Comparison of ENCODE assay signal across 8 cellular contexts in the genomic region with DNA sequence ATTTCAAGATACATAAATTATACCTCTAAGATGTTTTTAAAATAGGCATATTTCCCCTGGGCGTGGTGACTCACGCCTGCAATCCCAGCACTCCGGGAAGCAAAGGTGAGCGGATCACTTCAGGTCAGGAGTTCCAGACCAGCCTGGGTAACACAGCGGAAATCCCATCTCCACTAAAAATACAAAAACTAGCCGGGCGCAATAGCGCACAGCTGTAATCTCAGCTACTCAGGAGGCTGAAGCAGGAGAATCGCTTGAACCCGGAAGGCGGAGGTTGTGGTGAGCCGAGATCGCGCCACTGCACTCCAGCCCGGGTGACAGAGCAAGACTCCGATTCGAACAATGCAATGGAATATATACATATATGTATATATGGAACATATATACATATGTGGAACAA. TPM values are rescaled to one million over a fixed set of nuclear protein-coding genes. Genes with fewer than 3 reads are reported as not detected.
A peak's percentile ranks its signal among the peaks of the same experiment; 100 is the strongest.
DNase-seq lines count a peak whose midpoint lies in the region; ATAC-seq, FAIRE-seq and TF ChIP-seq lines count a peak whose summit lies in the region.
"Not testable (repeated sequence)": the region's sequence is repeated elsewhere in the genome, so short reads cannot be mapped to it uniquely, and the experiment has no call there.

No MANE protein-coding gene starts in this region.

- H4K12ac ChIP-seq in trophoblast cell (ENCODE audit: low read depth, low read length), result not testable (repeated sequence)

- not testable (repeated sequence) for H3K27ac ChIP-seq in CD8-positive, alpha-beta memory T cell (ENCODE audit: low read depth, low read length); K562 (ENCODE audit: extremely low read depth, low read depth, low read length); trophoblast cell (ENCODE audit: low read depth, low read length); transverse colon

- DNase-seq in CD8-positive, alpha-beta memory T cell, result peak in 3 of 5 donors; percentile 23 to 72 (median 54)
- DNase-seq in T-helper 17 cell; K562 (ENCODE audit: extremely low read depth in 1 of 4, low spot score in 3 of 4): not testable (repeated sequence)
- DNase-seq in activated CD4-positive, alpha-beta T cell treated with anti-CD3 and anti-CD28 coated beads, Interleukin-2, amount 10 ng/mL, durations not matched to agents 7 days and 5 days, result peak; percentile 31
- DNase-seq in activated naive CD4-positive, alpha-beta T cell treated with anti-CD3 and anti-CD28 coated beads, Interleukin-2, amount 10 ng/mL, durations not matched to agents 7 days and 5 days, result peak; percentile 28
- peak in 2 of 3 donors; percentile 23 to 28 for DNase-seq in immature natural killer cell
- peak; percentile 21 to 38 for DNase-seq in trophoblast cell
- DNase-seq in transverse colon, result peak; percentile 10

- not testable (repeated sequence) for H3K9me3 ChIP-seq in CD8-positive, alpha-beta memory T cell (ENCODE audit: low read length); T-helper 17 cell (ENCODE audit: control insufficient read depth, low read length, poor library complexity, severe bottlenecking); K562 (replicated peaks; ENCODE audit: control insufficient read depth, insufficient read depth, low read depth, low read length); trophoblast cell (ENCODE audit: insufficient read depth, low read depth, low read length); transverse colon

- H3K4me3 Mint-ChIP-seq in CD8-positive, alpha-beta memory T cell, result peak overlapping the region in 1 of 7 donors; percentile 11
- H3K4me3 Mint-ChIP-seq in T-helper 17 cell; activated CD4-positive, alpha-beta T cell treated with anti-CD3 and anti-CD28 coated beads, Interleukin-2, amount 10 ng/mL, durations not matched to agents 7 days and 5 days; activated naive CD4-positive, alpha-beta T cell treated with anti-CD3 and anti-CD28 coated beads, Interleukin-2, amount 10 ng/mL, durations not matched to agents 7 days and 5 days; immature natural killer cell: not testable (repeated sequence)

- H3K4ac ChIP-seq in trophoblast cell (ENCODE audit: low read depth, low read length), result not testable (repeated sequence)

- not testable (repeated sequence) for TF ChIP-seq POLR2A in K562 (conservative IDR thresholded peaks at IDR 0.05); transverse colon (IDR thresholded peaks at IDR 0.05)

- not testable (repeated sequence) for H3K27me3 Mint-ChIP-seq in CD8-positive, alpha-beta memory T cell; T-helper 17 cell; activated CD4-positive, alpha-beta T cell treated with anti-CD3 and anti-CD28 coated beads, Interleukin-2, amount 10 ng/mL, durations not matched to agents 7 days and 5 days; immature natural killer cell (ENCODE audit: low read depth in 3 of 3)
- peaks cover 16% of the 10 kb centered on the region for H3K27me3 Mint-ChIP-seq in activated naive CD4-positive, alpha-beta T cell treated with anti-CD3 and anti-CD28 coated beads, Interleukin-2, amount 10 ng/mL, durations not matched to agents 7 days and 5 days

- H3K23ac ChIP-seq in trophoblast cell (ENCODE audit: low read length), result not testable (repeated sequence)

- TF ChIP-seq EP300 in K562 (IDR thresholded peaks at IDR 0.05; ENCODE audit: low read length); transverse colon (IDR thresholded peaks at IDR 0.05; ENCODE audit: low read depth): not testable (repeated sequence)

- CTCF ChIA-PET in CD8-positive, alpha-beta memory T cell (lab: Charles Lee), result interaction anchor here (1.8 kb wide), 1 partner anchor 40 kb away, joined by 5 read pairs; no protein-coding TSS in a partner anchor
- CTCF ChIA-PET in activated CD4-positive, alpha-beta T cell treated with anti-CD3 and anti-CD28 coated beads, Interleukin-2, amount 10 ng/mL, durations not matched to agents 7 days and 5 days (lab: Charles Lee), result interaction anchor here (0.9 to 1.3 kb wide), 2 partner anchors 18 to 64 kb away, joined by 3 read pairs; no protein-coding TSS in a partner anchor
- CTCF ChIA-PET in activated naive CD4-positive, alpha-beta T cell treated with anti-CD3 and anti-CD28 coated beads, Interleukin-2, amount 10 ng/mL, durations not matched to agents 7 days and 5 days (lab: Charles Lee), result interaction anchor here (0.7 to 1.0 kb wide), 2 partner anchors 114 to 124 kb away, joined by 3 read pairs; no protein-coding TSS in a partner anchor
- CTCF ChIA-PET in K562 (lab: Yijun Ruan, JAX; ENCODE audit: low intra/inter-chr PET ratio), result not testable (repeated sequence)

- POLR2A ChIA-PET in CD8-positive, alpha-beta memory T cell (lab: Charles Lee); activated CD4-positive, alpha-beta T cell treated with anti-CD3 and anti-CD28 coated beads, Interleukin-2, amount 10 ng/mL, durations not matched to agents 7 days and 5 days (lab: Charles Lee): not testable (repeated sequence)
- POLR2A ChIA-PET in K562 (lab: Yijun Ruan, JAX), result interaction anchor here (0.7 kb wide), 1 partner anchor 182 kb away, joined by 3 read pairs; no protein-coding TSS in a partner anchor

- H3K36me3 ChIP-seq in CD8-positive, alpha-beta memory T cell (ENCODE audit: insufficient read depth, low read length); K562 (ENCODE audit: control insufficient read depth, insufficient read depth, low read length); trophoblast cell (ENCODE audit: control insufficient read depth in 1 of 2, insufficient read depth in 2 of 2, low read length in 2 of 2); transverse colon: not testable (repeated sequence)

- in situ Hi-C loops in K562 (cut with MboI); transverse colon (cut with MboI; ENCODE audit: low pct_ligation_motif_present in 1 of 4, low pct_unique_long_range_greater_than_20kb in 1 of 4, low sequenced_read_pairs in 3 of 4): not testable (repeated sequence)

- H3K9ac ChIP-seq in K562 (ENCODE audit: insufficient read depth in 1 of 2, low read depth in 2 of 2, low read length in 2 of 2), result not testable (repeated sequence)
- peak overlapping the region; percentile 63 for H3K9ac ChIP-seq in trophoblast cell (ENCODE audit: low read length)

- H2AK5ac ChIP-seq in trophoblast cell (ENCODE audit: low read length), result not testable (repeated sequence)

- 77% methylated on average over 17 of the region's 17 CpGs for WGBS in K562 (ENCODE audit: insufficient coverage, low coverage, missing lambda C conversion rate)
- WGBS in trophoblast cell (ENCODE audit: extremely low coverage, insufficient coverage, insufficient read length), result no CpG with 5 or more reads among the region's 17 CpGs
- 89 to 91% methylated on average over 3 to 17 of the region's 17 CpGs for WGBS in transverse colon (ENCODE audit: low coverage in 1 of 2), 2 donors

- H2BK12ac ChIP-seq in trophoblast cell (ENCODE audit: low read length), result not testable (repeated sequence)

- H3K79me2 ChIP-seq in K562 (ENCODE audit: control insufficient read depth, insufficient read depth, low read length), result peaks cover 19% of the 10 kb centered on the region
- not testable (repeated sequence) for H3K79me2 ChIP-seq in trophoblast cell (ENCODE audit: control insufficient read depth, insufficient read depth, low read length, poor library complexity)

- not testable (repeated sequence) for H4K8ac ChIP-seq in trophoblast cell (ENCODE audit: low read depth, low read length)

- H3K27me3 ChIP-seq in CD8-positive, alpha-beta memory T cell (ENCODE audit: insufficient read depth, low read length, poor library complexity, severe bottlenecking); K562 (ENCODE audit: control insufficient read depth in 2 of 2, insufficient read depth in 2 of 2, low read length in 2 of 2); trophoblast cell (ENCODE audit: insufficient read depth, low read length); transverse colon: not testable (repeated sequence)

- not testable (repeated sequence) for BruUV-seq in K562 (replicated peaks; lab: Mats Ljungman, UMichigan)

- H3K14ac ChIP-seq in trophoblast cell (ENCODE audit: low read length), result not testable (repeated sequence)

- not testable (repeated sequence) for ATAC-seq in T-helper 17 cell, K562

- H3K79me1 ChIP-seq in trophoblast cell (ENCODE audit: low read length), result peaks cover 10% of the 10 kb centered on the region

- not testable (repeated sequence) for FAIRE-seq in K562 (lab: Jason Lieb, UNC)

- H2BK120ac ChIP-seq in trophoblast cell (ENCODE audit: insufficient read depth, low read length, poor library complexity), result not testable (repeated sequence)

- not testable (repeated sequence) for TF ChIP-seq RAD21 in K562 (CRISPR knock-in tag; conservative IDR thresholded peaks at IDR 0.05 in 1 of 2, IDR thresholded peaks at IDR 0.05 in 1 of 2)

- H2BK5ac ChIP-seq in trophoblast cell (ENCODE audit: low read depth, low read length, poor library complexity), result not testable (repeated sequence)

- not testable (repeated sequence) for H3K4me3 ChIP-seq in CD8-positive, alpha-beta memory T cell (ENCODE audit: low read length); K562; trophoblast cell (ENCODE audit: low read depth, low read length); transverse colon

- not testable (repeated sequence) for H2AFZ ChIP-seq in K562 (ENCODE audit: low read depth, low read length); trophoblast cell (ENCODE audit: insufficient read depth, low read length, poor library complexity)

- H3K18ac ChIP-seq in trophoblast cell (ENCODE audit: low read length), result not testable (repeated sequence)

- not testable (repeated sequence) for H3K4me1 Mint-ChIP-seq in CD8-positive, alpha-beta memory T cell; T-helper 17 cell; activated CD4-positive, alpha-beta T cell treated with anti-CD3 and anti-CD28 coated beads, Interleukin-2, amount 10 ng/mL, durations not matched to agents 7 days and 5 days; activated naive CD4-positive, alpha-beta T cell treated with anti-CD3 and anti-CD28 coated beads, Interleukin-2, amount 10 ng/mL, durations not matched to agents 7 days and 5 days; immature natural killer cell

- not testable (repeated sequence) for H3K36me3 Mint-ChIP-seq in CD8-positive, alpha-beta memory T cell; T-helper 17 cell (ENCODE audit: low read depth); activated CD4-positive, alpha-beta T cell treated with anti-CD3 and anti-CD28 coated beads, Interleukin-2, amount 10 ng/mL, durations not matched to agents 7 days and 5 days (ENCODE audit: low read depth); activated naive CD4-positive, alpha-beta T cell treated with anti-CD3 and anti-CD28 coated beads, Interleukin-2, amount 10 ng/mL, durations not matched to agents 7 days and 5 days; immature natural killer cell

- intact Hi-C loops in K562 (cut with micrococcal nuclease); transverse colon (cut with DNase I; ENCODE audit: low total_unique reads): not testable (repeated sequence)

- not testable (repeated sequence) for H3K9me1 ChIP-seq in K562 (ENCODE audit: control insufficient read depth, insufficient read depth, low read length)

- not testable (repeated sequence) for H3K9me3 Mint-ChIP-seq in CD8-positive, alpha-beta memory T cell; activated CD4-positive, alpha-beta T cell treated with anti-CD3 and anti-CD28 coated beads, Interleukin-2, amount 10 ng/mL, durations not matched to agents 7 days and 5 days; activated naive CD4-positive, alpha-beta T cell treated with anti-CD3 and anti-CD28 coated beads, Interleukin-2, amount 10 ng/mL, durations not matched to agents 7 days and 5 days; immature natural killer cell

- not testable (repeated sequence) for TF ChIP-seq CTCF in K562 (IDR thresholded peaks at IDR 0.05 in 2 of 3, conservative IDR thresholded peaks at IDR 0.05 in 1 of 3; ENCODE audit: insufficient read depth in 2 of 3, low read depth in 1 of 3, low read length in 3 of 3); transverse colon (IDR thresholded peaks at IDR 0.05)

- not testable (repeated sequence) for H4K91ac ChIP-seq in trophoblast cell (ENCODE audit: low read depth, low read length)

- H3K27ac Mint-ChIP-seq in CD8-positive, alpha-beta memory T cell, result peak overlapping the region in 1 of 8 donors; percentile 35
- peak overlapping the region; percentile 14 for H3K27ac Mint-ChIP-seq in T-helper 17 cell
- not testable (repeated sequence) for H3K27ac Mint-ChIP-seq in activated CD4-positive, alpha-beta T cell treated with anti-CD3 and anti-CD28 coated beads, Interleukin-2, amount 10 ng/mL, durations not matched to agents 7 days and 5 days; activated naive CD4-positive, alpha-beta T cell treated with anti-CD3 and anti-CD28 coated beads, Interleukin-2, amount 10 ng/mL, durations not matched to agents 7 days and 5 days; immature natural killer cell

- not testable (repeated sequence) for H3K4me1 ChIP-seq in CD8-positive, alpha-beta memory T cell (ENCODE audit: insufficient read depth, low read length); trophoblast cell (ENCODE audit: control insufficient read depth in 1 of 2, insufficient read depth in 2 of 2, low read length in 2 of 2); transverse colon
- H3K4me1 ChIP-seq in K562 (replicated peaks in 1 of 2; ENCODE audit: control insufficient read depth in 2 of 2, insufficient read depth in 2 of 2, low read length in 2 of 2), result peaks cover 0 to 13% of the 10 kb centered on the region in 2 experiments; a peak in 1 of 5 replicates

- H4K20me1 ChIP-seq in K562 (replicated peaks; ENCODE audit: control insufficient read depth, insufficient read depth, low read length), result not testable (repeated sequence)

- not testable (repeated sequence) for H3K4me2 ChIP-seq in K562 (ENCODE audit: insufficient read depth, low read length); trophoblast cell (ENCODE audit: low read length)

RNA-seq across cellular contexts. Expression of a gene that starts 3.8 kb away (rescaled TPM):
- total RNA-seq in CD8-positive, alpha-beta memory T cell, result 10 to 100 TPM; 31.6 to 34.1 TPM
- polyA plus RNA-seq in CD8-positive, alpha-beta memory T cell, result 54.6 TPM
- total RNA-seq in T-helper 17 cell (10 to 100 TPM; 16.6 to 27.6 TPM), K562 (2014; rRNA removed) (8.6 TPM in 2 replicates), K562 (2014; rRNA removed; fragmentation: Illumina TruSeq; extraction: Trizol) (11.5 and 13.7 TPM in 2 replicates), K562 (2015; rRNA removed; fragmentation: Illumina TruSeq; extraction: Trizol) (10.2 and 12.7 TPM in 2 replicates), K562 (2021) (23.7 and 24.2 TPM in 2 replicates), transverse colon (10 to 100 TPM; 10.3 to 30.7 (median 28.9) TPM)
- 10 to 100 TPM; 37.6 to 40.9 TPM for total RNA-seq in activated CD4-positive, alpha-beta T cell treated with anti-CD3 and anti-CD28 coated beads, Interleukin-2, amount 10 ng/mL, durations not matched to agents 7 days and 5 days
- total RNA-seq in K562 (2011; cell fraction: chromatin; rRNA removed; ENCODE audit: low replicate concordance), result 7.7 and 20.5 TPM in 2 replicates
- total RNA-seq in K562 (2011; cell fraction: nucleolus; rRNA removed), result 8.7 and 11.3 TPM in 2 replicates
- 13.3 and 24.0 TPM in 2 replicates for total RNA-seq in K562 (2011; cell fraction: nucleoplasm; rRNA removed)
- polyA plus RNA-seq in K562 (2011; rRNA removed) (10.4 and 10.8 TPM in 2 replicates), K562 (2014; fragmentation: Illumina TruSeq; extraction: Trizol) (17.2 and 20.9 TPM in 2 replicates), K562 (2014; fragmentation: Nextera tagmentation; extraction: Ambion mirVana) (10 to 100 TPM; 27.4 to 31.8 TPM), K562 (2014; rRNA removed) (11.0 and 14.8 TPM in 2 replicates), immature natural killer cell (10 to 100 TPM; 34.1 to 57.1 (median 40.6) TPM)
- 5.4 and 10.1 TPM in 2 replicates for polyA plus RNA-seq in K562 (2011; cell fraction: cytosol; rRNA removed)
- 2.8 and 3.5 TPM in 2 replicates for polyA plus RNA-seq in K562 (2011; cell fraction: nucleus; rRNA removed)
- 20.0 and 32.3 TPM in 2 replicates for polyA plus RNA-seq in K562 (2012)
- polyA minus RNA-seq in K562 (2011; rRNA and poly(A)+ RNA removed), result 21.6 and 28.4 TPM in 2 replicates
- polyA minus RNA-seq in K562 (2011; cell fraction: cytosol; rRNA and poly(A)+ RNA removed), result 10.5 and 11.9 TPM in 2 replicates
- polyA minus RNA-seq in K562 (2011; cell fraction: nucleus; rRNA and poly(A)+ RNA removed), result 6.2 and 12.8 TPM in 2 replicates
- 14.1 and 17.7 TPM in 2 replicates for polyA plus RNA-seq in trophoblast cell (2013)

RNA-seq across cellular contexts. Expression of a gene that starts 54.8 kb away (rescaled TPM):
- total RNA-seq in CD8-positive, alpha-beta memory T cell, result 10 to 100 TPM; 23.4 to 25.3 TPM
- polyA plus RNA-seq in CD8-positive, alpha-beta memory T cell, result 51.4 TPM
- total RNA-seq in T-helper 17 cell, result 10 to 100 TPM; 17.0 to 18.9 TPM
- total RNA-seq in activated CD4-positive, alpha-beta T cell treated with anti-CD3 and anti-CD28 coated beads, Interleukin-2, amount 10 ng/mL, durations not matched to agents 7 days and 5 days, result 10 to 100 TPM; 41.0 to 42.9 TPM
- total RNA-seq in K562 (2011; cell fraction: chromatin; rRNA removed; ENCODE audit: low replicate concordance), result 29.7 and 42.2 TPM in 2 replicates
- total RNA-seq in K562 (2011; cell fraction: nucleolus; rRNA removed), result 53.8 and 58.4 TPM in 2 replicates
- total RNA-seq in K562 (2011; cell fraction: nucleoplasm; rRNA removed), result 50.7 and 54.7 TPM in 2 replicates
- total RNA-seq in K562 (2014; rRNA removed), result 25.3 and 31.2 TPM in 2 replicates
- 21.3 and 23.0 TPM in 2 replicates for total RNA-seq in K562 (2014; rRNA removed; fragmentation: Illumina TruSeq; extraction: Trizol)
- total RNA-seq in K562 (2015; rRNA removed; fragmentation: Illumina TruSeq; extraction: Trizol), result 25.1 and 25.3 TPM in 2 replicates
- 17.5 TPM in 2 replicates for total RNA-seq in K562 (2021)
- polyA plus RNA-seq in K562 (2011; rRNA removed), result 29.9 and 33.1 TPM in 2 replicates
- 26.0 and 37.2 TPM in 2 replicates for polyA plus RNA-seq in K562 (2011; cell fraction: cytosol; rRNA removed)
- polyA plus RNA-seq in K562 (2011; cell fraction: nucleus; rRNA removed), result 11.5 and 12.0 TPM in 2 replicates
- polyA plus RNA-seq in K562 (2012), result 26.1 and 35.7 TPM in 2 replicates
- 29.6 and 33.8 TPM in 2 replicates for polyA plus RNA-seq in K562 (2014; fragmentation: Illumina TruSeq; extraction: Trizol)
- polyA plus RNA-seq in K562 (2014; fragmentation: Nextera tagmentation; extraction: Ambion mirVana), result 10 to 100 TPM; 10.9 to 14.7 TPM
- 19.3 and 22.1 TPM in 2 replicates for polyA plus RNA-seq in K562 (2014; rRNA removed)
- 36.6 and 39.8 TPM in 2 replicates for polyA minus RNA-seq in K562 (2011; rRNA and poly(A)+ RNA removed)
- 17.2 and 27.0 TPM in 2 replicates for polyA minus RNA-seq in K562 (2011; cell fraction: cytosol; rRNA and poly(A)+ RNA removed)
- 8.1 and 12.9 TPM in 2 replicates for polyA minus RNA-seq in K562 (2011; cell fraction: nucleus; rRNA and poly(A)+ RNA removed)
- polyA plus RNA-seq in immature natural killer cell, result 10 to 100 TPM; 45.9 to 63.5 (median 46.9) TPM
- 8.6 and 8.7 TPM in 2 replicates for polyA plus RNA-seq in trophoblast cell (2013)
- total RNA-seq in transverse colon, result 100 to 1,000 TPM in 1 of 4 donors, 10 to 100 TPM in 3; 15.7 to 104 (median 63.2) TPM
